In the genomic region with DNA sequence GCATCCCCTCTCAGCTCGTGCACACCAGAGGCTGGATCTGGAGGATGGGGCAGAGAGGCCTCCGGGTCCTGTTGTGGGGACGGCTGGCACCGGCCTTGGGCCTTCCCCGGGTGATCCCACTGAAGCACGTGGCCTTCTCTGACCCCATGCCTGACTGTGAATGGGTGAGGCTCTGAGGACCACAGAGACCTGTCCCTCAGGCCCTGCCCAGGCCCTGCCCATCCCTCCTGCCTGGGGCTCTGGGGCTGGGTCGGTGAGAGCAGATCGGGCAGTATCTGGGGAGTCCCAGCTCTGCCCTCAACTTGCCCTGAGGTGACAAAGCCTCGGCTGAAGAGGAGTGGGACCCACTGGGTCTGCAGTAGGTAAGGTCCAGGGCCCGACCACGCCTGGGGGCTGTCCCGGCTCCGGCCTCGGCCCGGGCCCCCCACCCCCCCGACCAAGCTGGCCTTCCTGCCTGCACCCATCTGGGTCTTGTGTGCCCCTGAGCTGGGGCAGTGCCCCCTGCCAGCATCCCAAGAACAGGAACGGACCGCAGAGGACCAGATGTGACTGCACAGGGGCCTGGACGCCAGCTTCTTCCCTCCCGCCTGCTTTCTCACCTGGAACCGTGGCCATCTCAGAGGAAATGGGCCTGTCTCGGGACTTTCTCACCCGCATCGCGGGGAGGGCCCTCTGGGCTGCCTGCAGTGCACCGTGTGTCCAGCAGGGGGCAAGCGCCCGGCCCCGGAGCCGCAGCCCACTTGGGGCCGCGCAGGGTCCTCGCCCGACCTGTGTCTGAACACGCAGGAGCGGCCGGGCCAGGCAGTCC, we compare ENCODE assay signal across 8 cellular contexts.
DNase-seq lines count a peak whose midpoint lies in the region; ATAC-seq and TF ChIP-seq lines count a peak whose summit lies in the region.
"Not testable (repeated sequence)": the region's sequence is repeated elsewhere in the genome, so short reads cannot be mapped to it uniquely, and the experiment has no call there.

No MANE protein-coding gene starts in this region.

- H3K4me1 ChIP-seq in endodermal cell (ENCODE audit: control insufficient read depth, insufficient read depth, low read length); spleen: not testable (repeated sequence)

- H3K4me1 Mint-ChIP-seq in endodermal cell, result not testable (repeated sequence)

- not testable (repeated sequence) for H3K9me3 Mint-ChIP-seq in endodermal cell

- WGBS in endodermal cell (ENCODE audit: insufficient coverage in 1 of 2, insufficient read length in 1 of 2), 2 experiments, result 71 to 81% methylated on average over 23 to 37 of the region's 37 CpGs
- 69 to 84% (median 75%) methylated on average over 33 to 37 of the region's 37 CpGs for WGBS in spleen, 5 donors

- peaks cover 12% of the 10 kb centered on the region for H3K27me3 Mint-ChIP-seq in endodermal cell (ENCODE audit: insufficient read depth)

- H3K27me3 ChIP-seq in endodermal cell (ENCODE audit: control insufficient read depth, insufficient read depth, low read length, poor library complexity, severe bottlenecking); kidney epithelial cell (ENCODE audit: control insufficient read depth, insufficient read depth, low read length): not testable (repeated sequence)
- H3K27me3 ChIP-seq in spleen (replicated peaks in 1 of 7), result peaks cover 0 to 15% (median 0%) of the 10 kb centered on the region in 7 donors

- ATAC-seq in GM18505 (IDR thresholded peaks at IDR 0.05; ENCODE audit: unreplicated experiment), result peak; percentile 81
- peak; percentile 80 for ATAC-seq in HG02759 (IDR thresholded peaks at IDR 0.05; ENCODE audit: unreplicated experiment)

- intact Hi-C loops in spleen (cut with DNase I; ENCODE audit: low total_unique reads), result not testable (repeated sequence)

- H3K36me3 ChIP-seq in endodermal cell (ENCODE audit: control insufficient read depth, insufficient read depth, low read length); kidney epithelial cell (ENCODE audit: control insufficient read depth, insufficient read depth, low read length); spleen: not testable (repeated sequence)

- not testable (repeated sequence) for H3K36me3 Mint-ChIP-seq in endodermal cell (ENCODE audit: low read depth)

- not testable (repeated sequence) for H3K27ac ChIP-seq in endodermal cell (ENCODE audit: low read depth, low read length); spleen

- H3K4me3 Mint-ChIP-seq in endodermal cell, result not testable (repeated sequence)

- not testable (repeated sequence) for H3K9me3 ChIP-seq in endodermal cell (ENCODE audit: control insufficient read depth, low read length); spleen

- H3K27ac Mint-ChIP-seq in endodermal cell, result not testable (repeated sequence)

- DNase-seq in AG20443 (ENCODE audit: low spot score) (peak; percentile 46), NCI-H1092 treated with DMSO at 0.1 percent for 48 hours (lab: John Stamatoyannopoulos, UW) (peak; percentile 35), endodermal cell (peak; percentile 89), spleen (peak; percentile 76)
- DNase-seq in activated CD8-positive, alpha-beta memory T cell treated with anti-CD3 and anti-CD28 coated beads for 24 hours, result peak; percentile 60
- DNase-seq in kidney epithelial cell (ENCODE audit: low read depth), result not testable (repeated sequence)

- TF ChIP-seq CTCF in endodermal cell (conservative IDR thresholded peaks at IDR 0.05) (peak; percentile 92), kidney epithelial cell (IDR thresholded peaks at IDR 0.05; ENCODE audit: insufficient read depth, low read length, poor library complexity, severe bottlenecking) (peak; percentile 37), spleen (IDR thresholded peaks at IDR 0.05 in 8 of 11, conservative IDR thresholded peaks at IDR 0.05 in 3 of 11) (peak in 7 of 11 experiments; percentile 28 to 67 (median 44))

- not testable (repeated sequence) for H3K4me3 ChIP-seq in endodermal cell (ENCODE audit: low read length); kidney epithelial cell (ENCODE audit: low read depth, low read length); spleen

- not testable (repeated sequence) for TF ChIP-seq POLR2A in GM18505 (IDR thresholded peaks at IDR 0.05; ENCODE audit: borderline replicate concordance, extremely low read depth, insufficient read depth, insufficient read length); spleen (IDR thresholded peaks at IDR 0.05)

- not testable (repeated sequence) for H3K9ac ChIP-seq in endodermal cell (ENCODE audit: extremely low read depth, low read length, poor library complexity, severe bottlenecking)

Comparison
In these comparisons a context has a peak if more than half of its experiments do, and no peak if none do; other contexts are left out.
1. CTCF ChIP-seq: peak in every context shown above with its lines; median percentile 92 in endodermal cell; 44 in spleen; 37 in kidney epithelial cell.